10 cellular contexts compared by ENCODE assay signal in the genomic region with DNA sequence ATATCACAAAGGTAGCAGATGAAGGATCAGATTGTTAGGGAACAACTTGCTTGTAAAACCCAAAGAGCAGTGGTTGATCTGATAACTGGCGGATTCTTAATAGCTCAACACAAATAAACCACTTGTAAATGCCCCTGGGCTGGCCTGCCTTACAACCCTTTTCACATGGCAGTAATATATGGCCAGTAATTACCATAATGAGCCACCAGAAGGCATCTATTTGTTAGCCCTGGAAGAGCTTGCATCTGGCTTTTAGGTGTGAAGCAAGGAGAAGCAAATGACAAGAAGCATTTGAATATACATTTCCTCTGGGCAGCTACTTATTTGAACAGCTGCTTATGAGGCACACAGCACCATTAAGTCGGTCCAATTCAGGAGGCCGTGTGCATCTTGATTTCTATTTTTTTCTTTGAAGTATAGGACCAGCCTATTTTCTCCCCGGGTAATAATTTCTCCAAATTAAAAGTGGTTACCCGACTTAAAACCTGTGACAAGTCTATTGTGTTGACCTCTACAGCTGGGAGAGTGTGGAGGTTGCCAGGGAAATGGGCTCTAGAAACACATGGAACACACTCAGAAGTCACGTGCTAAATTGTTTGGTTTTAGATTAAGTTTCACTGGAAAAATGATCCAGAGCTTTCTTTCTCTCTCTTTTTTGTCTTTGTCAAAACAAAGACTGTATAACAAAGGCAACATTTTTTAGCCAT.
DNase-seq lines count a peak whose midpoint lies in the region; ATAC-seq and TF ChIP-seq lines count a peak whose summit lies in the region.
"Had no signal": no experiment of that assay in that cellular context is flagged by ENCODE, and none has a peak within 500 bp of the region (broad histone marks: within the 10 kb centered on the region; RNA-seq: fewer than 3 reads in every experiment).

No MANE protein-coding gene starts in this region.

- no peaks in the 10 kb centered on the region for H3K9me3 ChIP-seq in esophagus squamous epithelium
- H3K9me3 ChIP-seq: BLaER1 treated with 17β-estradiol and CSF1 and Interleukin-3, amounts not matched to agents 10 nM and 100 nM; SJSA1 had no signal

- intact Hi-C loops in esophagus squamous epithelium (cut with DNase I): no loop called here
- intact Hi-C loops in lower leg skin (cut with DNase I; ENCODE audit: low total_unique reads): no loop called here

- peaks cover 0 to 7% (median 0%) of the 10 kb centered on the region in 4 donors for H3K27me3 ChIP-seq in esophagus squamous epithelium
- H3K27me3 ChIP-seq: BLaER1 treated with 17β-estradiol and CSF1 and Interleukin-3, amounts not matched to agents 10 nM and 100 nM had no signal

- 21 to 34% methylated on average over 6 of the region's 6 CpGs for WGBS in esophagus squamous epithelium, 2 donors
- WGBS in lower leg skin, 2 donors: 28 to 36% methylated on average over 6 of the region's 6 CpGs

- no peak overlapping the region for H3K27ac ChIP-seq in esophagus squamous epithelium
- H3K27ac ChIP-seq: BLaER1 treated with 17β-estradiol and CSF1 and Interleukin-3, amounts not matched to agents 10 nM and 100 nM; SJSA1 had no signal

- ATAC-seq in HG03520 (IDR thresholded peaks at IDR 0.05; ENCODE audit: unreplicated experiment) (no peak), GM19395 (IDR thresholded peaks at IDR 0.05; ENCODE audit: unreplicated experiment) (no peak)

- no peaks in the 10 kb centered on the region for H3K36me3 ChIP-seq in esophagus squamous epithelium
- H3K36me3 ChIP-seq: BLaER1 treated with 17β-estradiol and CSF1 and Interleukin-3, amounts not matched to agents 10 nM and 100 nM; SJSA1 had no signal

- TF ChIP-seq CTCF in AG10803 (conservative IDR thresholded peaks at IDR 0.05; ENCODE audit: low read length): no peak; the same call in 1 of the 2 replicates
- TF ChIP-seq CTCF in esophagus squamous epithelium (IDR thresholded peaks at IDR 0.05): peak in 5 of 6 experiments; percentile 8 to 61 (median 28)
- no peak for TF ChIP-seq CTCF in lower leg skin (IDR thresholded peaks at IDR 0.05)

- no peak overlapping the region for H3K4me3 ChIP-seq in AG10803 (ENCODE audit: low read length)
- no peak overlapping the region for H3K4me3 ChIP-seq in esophagus squamous epithelium
- no peak overlapping the region for H3K4me3 ChIP-seq in lower leg skin (ENCODE audit: low read depth, poor library complexity, severe bottlenecking)
- H3K4me3 ChIP-seq: BLaER1 treated with 17β-estradiol and CSF1 and Interleukin-3, amounts not matched to agents 10 nM and 100 nM; SJSA1 had no signal

- H3K4me1 ChIP-seq in esophagus squamous epithelium: peaks cover 0 to 6% (median 0%) of the 10 kb centered on the region in 3 donors
- H3K4me1 ChIP-seq: BLaER1 treated with 17β-estradiol and CSF1 and Interleukin-3, amounts not matched to agents 10 nM and 100 nM; SJSA1 had no signal

- DNase-seq in AG10803 (ENCODE audit: low read depth) (peak; percentile 13), Kasumi-1 (lab: John Stamatoyannopoulos, UW) (peak; percentile 1 to 7), NCI-H748 treated with DMSO at 0.1 percent for 48 hours (lab: John Stamatoyannopoulos, UW) (peak; percentile 100), esophagus squamous epithelium (lab: John Stamatoyannopoulos, UW) (no peak), lower leg skin (ENCODE audit: low spot score in 2 of 2) (no peak), RPMI8226 (no peak)

- TF ChIP-seq POLR2A in esophagus squamous epithelium (IDR thresholded peaks at IDR 0.05): no peak
- TF ChIP-seq POLR2A in lower leg skin (IDR thresholded peaks at IDR 0.05): no peak

Comparison
In these comparisons a context has a peak if more than half of its experiments do, and no peak if none do; other contexts are left out.
1. DNase-seq: peak in AG10803 (single experiment), Kasumi-1 (2 of 2) and NCI-H748 treated with DMSO at 0.1 percent for 48 hours (single experiment); none in esophagus squamous epithelium (single experiment), lower leg skin (0 of 2) and RPMI8226 (single experiment).
2. CTCF ChIP-seq: peak in esophagus squamous epithelium (5 of 6); none in AG10803 (single experiment) and lower leg skin (0 of 3).